18 cellular contexts compared by ENCODE assay signal in genomic region chr16:23121024-23121423, GRCh38. TPM values are rescaled to one million over a fixed set of nuclear protein-coding genes. Genes with fewer than 3 reads are reported as not detected.
A peak's percentile ranks its signal among the peaks of the same experiment; 100 is the strongest.
DNase-seq lines count a peak whose midpoint lies in the region; ATAC-seq and TF ChIP-seq lines count a peak whose summit lies in the region.
"Had no signal": no experiment of that assay in that cellular context is flagged by ENCODE, and none has a peak within 500 bp of the region (broad histone marks: within the 10 kb centered on the region; RNA-seq: fewer than 3 reads in every experiment).

No MANE protein-coding gene starts in this region.

- DNase-seq in GM03348 (ENCODE audit: low spot score) (peak; percentile 42), WERI-Rb-1 (peak; percentile 10), fibroblast of the aortic adventitia (ENCODE audit: low read depth) (peak; percentile 49), renal cortical epithelial cell (ENCODE audit: low read depth) (peak; percentile 59), SK-N-DZ (ENCODE audit: low spot score) (no peak), suprapubic skin (ENCODE audit: low spot score in 2 of 2) (no peak)
- DNase-seq: activated CD8-positive, alpha-beta memory T cell treated with anti-CD3 and anti-CD28 coated beads, Interleukin-2, amount 50 U/mL, for 48 hours; GOT3; midbrain; NCI-H2029 treated with DMSO at 0.1 percent for 48 hours; stimulated activated CD4-positive, alpha-beta T cell treated with anti-CD3 and anti-CD28 coated beads, Interleukin-4, amount 100 ng/mL, for 24 hours; stimulated activated naive B cell treated with anti-CD40 and anti-IgM and Interleukin-4, amounts not matched to agents 10 μg/mL and 1 μg/mL and 100 μg/mL, for 72 hours had no signal

- no peak overlapping the region for H3K27ac ChIP-seq in WERI-Rb-1
- no peak overlapping the region for H3K27ac ChIP-seq in suprapubic skin
- H3K27ac ChIP-seq: C4-2B had no signal

- TF ChIP-seq POLR2A in suprapubic skin (IDR thresholded peaks at IDR 0.05): no peak

- H3K4me3 ChIP-seq in WERI-Rb-1 (ENCODE audit: low read depth, low read length) (no peak overlapping the region), fibroblast of the aortic adventitia (ENCODE audit: low read depth, low read length) (peak overlapping the region; percentile 7), suprapubic skin (no peak overlapping the region)

- H3K27me3 ChIP-seq in WERI-Rb-1 (ENCODE audit: insufficient read depth, low read depth, severe bottlenecking) (no peaks in the 10 kb centered on the region), suprapubic skin (no peaks in the 10 kb centered on the region)

- WGBS in suprapubic skin: 48% methylated on average over 3 of the region's 3 CpGs

- H3K9me3 ChIP-seq in WERI-Rb-1 (ENCODE audit: severe bottlenecking): no peaks in the 10 kb centered on the region
- no peaks in the 10 kb centered on the region for H3K9me3 ChIP-seq in suprapubic skin

- no peak for TF ChIP-seq EP300 in suprapubic skin (IDR thresholded peaks at IDR 0.05)

- H3K36me3 ChIP-seq in WERI-Rb-1 (no peaks in the 10 kb centered on the region), suprapubic skin (no peaks in the 10 kb centered on the region)

- no peak for TF ChIP-seq CTCF in WERI-Rb-1 (IDR thresholded peaks at IDR 0.05; ENCODE audit: low read depth, low read length)
- TF ChIP-seq CTCF in fibroblast of the aortic adventitia (IDR thresholded peaks at IDR 0.05; ENCODE audit: insufficient read depth, low read length): no peak
- no peak for TF ChIP-seq CTCF in suprapubic skin (IDR thresholded peaks at IDR 0.05)

- ATAC-seq in HG02678 (IDR thresholded peaks at IDR 0.05; ENCODE audit: unreplicated experiment) (no peak), GM21576 (IDR thresholded peaks at IDR 0.05; ENCODE audit: unreplicated experiment) (no peak)
- ATAC-seq: activated CD4-positive, CD25-positive, alpha-beta regulatory T cell treated with anti-CD3 and anti-CD28 coated beads, Interleukin-2, amount 50 U/mL, for 24 hours; activated naive CD4-positive, alpha-beta T cell treated with anti-CD3 and anti-CD28 coated beads, Interleukin-2, amount 50 U/mL, for 72 hours; esophagus mucosa; stimulated activated naive B cell treated with anti-CD40 and anti-IgM and Interleukin-4, amounts not matched to agents 10 μg/mL and 1 μg/mL and 100 μg/mL, for 72 hours had no signal

- H3K4me1 ChIP-seq in suprapubic skin: peaks cover 52% of the 10 kb centered on the region

RNA-seq across cellular contexts. Expression of gene USP31, which starts 28.2 kb away (rescaled TPM):
- total RNA-seq in fibroblast of the aortic adventitia (ENCODE audit: low replicate concordance) (5.2 and 9.0 TPM in 2 replicates), renal cortical epithelial cell (13.9 and 21.5 TPM in 2 replicates), suprapubic skin (10 to 100 TPM; 22.0 to 44.7 (median 31.2) TPM)
- 5.0 and 6.1 TPM in 2 replicates for polyA plus RNA-seq in SK-N-DZ (2014; cell fraction: cytosol; rRNA removed)
- 5.0 and 8.6 TPM in 2 replicates for polyA plus RNA-seq in SK-N-DZ (2014; cell fraction: nucleus; rRNA removed)

Comparison
In these comparisons a context has a peak if more than half of its experiments do, and no peak if none do; other contexts are left out.
1. DNase-seq: peak in GM03348 (single experiment), WERI-Rb-1 (single experiment), fibroblast of the aortic adventitia (single experiment) and renal cortical epithelial cell (single experiment); none in SK-N-DZ (single experiment) and suprapubic skin (0 of 2).